In the genomic region with DNA sequence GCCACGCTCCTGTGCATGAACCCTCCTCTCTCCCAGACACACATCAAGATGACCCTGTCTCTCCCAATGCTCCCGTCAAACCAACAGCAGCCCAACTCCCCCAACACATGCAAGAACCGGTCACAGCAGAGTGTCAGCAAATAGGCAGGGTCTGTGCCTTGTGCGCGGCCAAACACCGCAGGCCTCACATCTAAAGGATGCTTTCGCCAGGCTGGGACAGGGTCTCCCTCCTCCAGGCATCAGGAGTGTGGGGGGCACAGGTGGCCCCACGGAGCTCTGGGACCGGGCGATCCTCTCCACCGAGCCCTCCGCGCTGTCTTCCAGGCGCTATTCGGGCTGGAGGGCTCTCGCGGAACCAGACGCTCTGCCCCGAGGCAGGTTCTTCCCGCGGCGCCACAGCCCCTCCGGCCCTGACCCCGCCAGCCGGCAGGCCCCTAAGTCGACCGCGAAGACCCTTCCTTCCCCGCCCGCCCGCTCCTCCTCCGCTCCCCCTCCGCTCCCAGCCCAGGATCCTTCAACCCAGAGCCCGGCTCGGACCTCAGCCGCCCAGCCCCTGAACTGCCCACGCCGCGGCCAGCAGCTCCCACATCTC, we compare ENCODE assay signal across 8 cellular contexts. TPM values are rescaled to one million over a fixed set of nuclear protein-coding genes. Genes with fewer than 3 reads are reported as not detected.
DNase-seq lines count a peak whose midpoint lies in the region; ATAC-seq lines count a peak whose summit lies in the region.

No MANE protein-coding gene starts in this region.

- intact Hi-C loops in left colon (cut with DNase I, micrococcal nuclease) = loop anchor here in 1 of 2 donors (10.0 kb wide), 1 partner anchor 92 kb away; the partner anchor contains the start of gene SAAL1

- H3K27me3 ChIP-seq in SJCRH30 = no peaks in the 10 kb centered on the region

- H3K27ac ChIP-seq in SJCRH30 = no peak overlapping the region

- no peaks in the 10 kb centered on the region for H3K36me3 ChIP-seq in SJCRH30

- peak; percentile 0 for ATAC-seq in HG03066 (IDR thresholded peaks at IDR 0.05; ENCODE audit: low read depth, unreplicated experiment)
- ATAC-seq in left colon = peak; percentile 13
- no peak for ATAC-seq in GM19452 (IDR thresholded peaks at IDR 0.05; ENCODE audit: unreplicated experiment)

- DNase-seq in NCI-H82 (lab: John Stamatoyannopoulos, UW) (peak; percentile 57), NCI-H82 treated with DMSO at 0.1 percent for 48 hours (lab: John Stamatoyannopoulos, UW; ENCODE audit: unreplicated experiment) (no peak), SJCRH30 (peak; percentile 34 to 52), cerebellum (ENCODE audit: low spot score) (peak; percentile 35), left colon (peak in 1 of 2 donors; percentile 30)
- DNase-seq in stimulated activated CD8-positive, alpha-beta memory T cell treated with anti-CD3 and anti-CD28 coated beads, Interleukin-4, amount 100 ng/mL, for 48 hours = peak; percentile 32

- H3K4me3 ChIP-seq in SJCRH30 = peak overlapping the region; percentile 72

- 0 out of 2 replicates have a peak, but pooled peaks cover 3% of the 10 kb centered on the region for H3K4me1 ChIP-seq in SJCRH30

- no peaks in the 10 kb centered on the region for H3K9me3 ChIP-seq in SJCRH30 (replicated peaks)

RNA-seq across cellular contexts. Expression of gene SERGEF, which starts 0.4 kb away (rescaled TPM):
- 13.2 and 27.5 TPM in 2 replicates for total RNA-seq in SJCRH30 (2014; rRNA removed; shearing (Covaris generic))
- total RNA-seq in cerebellum = 23.5 TPM
- total RNA-seq in left colon = 10 to 100 TPM; 28.6 to 30.6 TPM

RNA-seq across cellular contexts. Expression of gene TPH1, which starts 33.7 kb away (rescaled TPM):
- total RNA-seq in SJCRH30 (2014; rRNA removed; shearing (Covaris generic)) = 0.08 and 0.13 TPM in 2 replicates
- total RNA-seq in cerebellum (0.82 TPM), left colon (10 to 100 TPM; 13.9 to 14.6 TPM)
